1 cellular context compared by ENCODE assay signal in the genomic region with DNA sequence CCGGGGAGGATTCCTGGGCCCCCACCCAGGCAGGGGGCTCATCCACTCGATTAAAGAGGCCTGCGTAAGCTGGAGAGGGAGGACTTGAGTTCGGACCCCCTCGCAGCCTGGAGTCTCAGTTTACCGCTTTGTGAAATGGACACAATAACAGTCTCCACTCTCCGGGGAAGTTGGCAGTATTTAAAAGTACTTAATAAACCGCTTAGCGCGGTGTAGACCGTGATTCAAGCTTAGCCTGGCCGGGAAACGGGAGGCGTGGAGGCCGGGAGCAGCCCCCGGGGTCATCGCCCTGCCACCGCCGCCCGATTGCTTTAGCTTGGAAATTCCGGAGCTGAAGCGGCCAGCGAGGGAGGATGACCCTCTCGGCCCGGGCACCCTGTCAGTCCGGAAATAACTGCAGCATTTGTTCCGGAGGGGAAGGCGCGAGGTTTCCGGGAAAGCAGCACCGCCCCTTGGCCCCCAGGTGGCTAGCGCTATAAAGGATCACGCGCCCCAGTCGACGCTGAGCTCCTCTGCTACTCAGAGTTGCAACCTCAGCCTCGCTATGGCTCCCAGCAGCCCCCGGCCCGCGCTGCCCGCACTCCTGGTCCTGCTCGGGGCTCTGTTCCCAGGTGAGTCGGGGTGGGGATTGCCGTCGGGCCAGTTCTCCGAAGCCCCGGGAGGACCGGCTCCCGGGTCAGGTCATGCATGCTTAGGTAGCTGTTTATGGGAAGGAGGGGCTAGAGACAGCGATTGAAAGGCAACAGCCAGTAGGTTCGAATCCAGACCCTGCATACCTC.
A peak's percentile ranks its signal among the peaks of the same experiment; 100 is the strongest.
TF ChIP-seq lines count a peak whose summit lies in the region.

Gene ICAM1 (plus strand): TSS at position 505 of the 779 bp plus-strand sequence. CDS start 40 bp downstream, at position 545.

TF ChIP-seq in liver, 16 proteins besides CTCF, POLR2A, EP300 and RAD21 (continued from another document):
- TF ChIP-seq ATF3 (IDR thresholded peaks at IDR 0.05): peak; percentile 76
- peak; percentile 95 for TF ChIP-seq SP1 (IDR thresholded peaks at IDR 0.05)
- TF ChIP-seq, protein P1, sequence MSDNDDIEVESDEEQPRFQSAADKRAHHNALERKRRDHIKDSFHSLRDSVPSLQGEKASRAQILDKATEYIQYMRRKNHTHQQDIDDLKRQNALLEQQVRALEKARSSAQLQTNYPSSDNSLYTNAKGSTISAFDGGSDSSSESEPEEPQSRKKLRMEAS (IDR thresholded peaks at IDR 0.05): peak; percentile 99
- peak; percentile 56 to 68 for TF ChIP-seq HNF4A (conservative IDR thresholded peaks at IDR 0.05)
